In genomic region chr4:140710784-140711622, GRCh38 we compare ENCODE assay signal across 1 cellular context.
TF ChIP-seq lines count a peak whose summit lies in the region.

No MANE protein-coding gene starts in this region.

TF ChIP-seq in HepG2, 621 proteins besides CTCF, POLR2A, EP300 and RAD21 (continued from another document and continues in another):
- TF ChIP-seq DMTF1 (CRISPR knock-in tag; IDR thresholded peaks at IDR 0.05): no peak
- TF ChIP-seq CREB1 (IDR thresholded peaks at IDR 0.05): no peak
- no peak for TF ChIP-seq CREB1 (CRISPR knock-in tag; IDR thresholded peaks at IDR 0.05)
- no peak for TF ChIP-seq MLLT10 (CRISPR knock-in tag; IDR thresholded peaks at IDR 0.05)
- TF ChIP-seq TOPORS (CRISPR knock-in tag; IDR thresholded peaks at IDR 0.05): 0 out of 2 replicates have a peak, but pooled peaks have one; percentile 35
- TF ChIP-seq NFE2 (CRISPR knock-in tag; IDR thresholded peaks at IDR 0.05): no peak
- TF ChIP-seq RARG (CRISPR knock-in tag; IDR thresholded peaks at IDR 0.05; ENCODE audit: low read depth): no peak
- peak; percentile 14; the same call in 1 of the 2 replicates for TF ChIP-seq MIXL1 (CRISPR knock-in tag; IDR thresholded peaks at IDR 0.05)
- TF ChIP-seq SOX5 (CRISPR knock-in tag; IDR thresholded peaks at IDR 0.05; ENCODE audit: borderline replicate concordance): 0 out of 2 replicates have a peak, but pooled peaks have one; percentile 42
- TF ChIP-seq NFKBIZ (CRISPR knock-in tag; IDR thresholded peaks at IDR 0.05): no peak
- TF ChIP-seq BCL3 (CRISPR knock-in tag; IDR thresholded peaks at IDR 0.05): no peak
- peak; percentile 22 for TF ChIP-seq TBL1XR1 (IDR thresholded peaks at IDR 0.05; ENCODE audit: borderline replicate concordance, low read length, partially characterized antibody)
- TF ChIP-seq ZFP36L1 (CRISPR knock-in tag; IDR thresholded peaks at IDR 0.05): no peak
- peak; percentile 55; the same call in 1 of the 2 replicates for TF ChIP-seq ERF (CRISPR knock-in tag; IDR thresholded peaks at IDR 0.05)
- no peak for TF ChIP-seq KLF6 (CRISPR knock-in tag; IDR thresholded peaks at IDR 0.05)
- TF ChIP-seq DPF2 (CRISPR knock-in tag; IDR thresholded peaks at IDR 0.05; ENCODE audit: borderline replicate concordance, low read depth): peak; percentile 53
- no peak for TF ChIP-seq EHMT2 (IDR thresholded peaks at IDR 0.05; ENCODE audit: borderline replicate concordance, low read depth, low read length)
- no peak for TF ChIP-seq ZBTB49 (CRISPR knock-in tag; IDR thresholded peaks at IDR 0.05; ENCODE audit: borderline replicate concordance)
- TF ChIP-seq ZSCAN31 (CRISPR knock-in tag; IDR thresholded peaks at IDR 0.05; ENCODE audit: low read depth): no peak
- no peak for TF ChIP-seq ZNF879 (CRISPR knock-in tag; IDR thresholded peaks at IDR 0.05)
- TF ChIP-seq ZNF543 (CRISPR knock-in tag; IDR thresholded peaks at IDR 0.05): 0 out of 2 replicates have a peak, but pooled peaks have one; percentile 54
- TF ChIP-seq MYPOP (CRISPR knock-in tag; IDR thresholded peaks at IDR 0.05): no peak
- no peak for TF ChIP-seq KDM5A (IDR thresholded peaks at IDR 0.05; ENCODE audit: borderline replicate concordance, low read length)
- TF ChIP-seq FOXP1 (IDR thresholded peaks at IDR 0.05): no peak
- peak; percentile 39; the same call in 1 of the 2 replicates for TF ChIP-seq FOXP1 (CRISPR knock-in tag; IDR thresholded peaks at IDR 0.05)
- TF ChIP-seq TAF1 (CRISPR knock-in tag; IDR thresholded peaks at IDR 0.05): no peak
- TF ChIP-seq FOXM1 (CRISPR knock-in tag; IDR thresholded peaks at IDR 0.05): no peak
- TF ChIP-seq PAWR (CRISPR knock-in tag; IDR thresholded peaks at IDR 0.05; ENCODE audit: borderline replicate concordance): no peak
- peak; percentile 52 for TF ChIP-seq FOXP4 (CRISPR knock-in tag; IDR thresholded peaks at IDR 0.05)
- no peak for TF ChIP-seq HCFC1 (IDR thresholded peaks at IDR 0.05; ENCODE audit: low read depth, low read length)
- peak; percentile 59 for TF ChIP-seq DBP (CRISPR knock-in tag; IDR thresholded peaks at IDR 0.05; ENCODE audit: not compliant biosample characterization)
- TF ChIP-seq ZBTB3 (CRISPR knock-in tag; IDR thresholded peaks at IDR 0.05; ENCODE audit: borderline replicate concordance, low read depth): no peak
- TF ChIP-seq PRDM15 (CRISPR knock-in tag; IDR thresholded peaks at IDR 0.05): no peak
- no peak for TF ChIP-seq MTA1 (CRISPR knock-in tag; IDR thresholded peaks at IDR 0.05; ENCODE audit: borderline replicate concordance)
- no peak for TF ChIP-seq ZNF234 (CRISPR knock-in tag; conservative IDR thresholded peaks at IDR 0.05)
- no peak for TF ChIP-seq SETDB1 (CRISPR knock-in tag; IDR thresholded peaks at IDR 0.05; ENCODE audit: borderline replicate concordance)
- TF ChIP-seq BCLAF1 (IDR thresholded peaks at IDR 0.05): no peak
- no peak for TF ChIP-seq ZEB1 (IDR thresholded peaks at IDR 0.05; ENCODE audit: insufficient replicate concordance, low read depth)
- TF ChIP-seq HMG20A (CRISPR knock-in tag; IDR thresholded peaks at IDR 0.05; ENCODE audit: borderline replicate concordance): peak; percentile 28; the same call in 1 of the 2 replicates
- TF ChIP-seq ZNF513 (CRISPR knock-in tag; conservative IDR thresholded peaks at IDR 0.05): no peak
- TF ChIP-seq SP5 (CRISPR knock-in tag; IDR thresholded peaks at IDR 0.05; ENCODE audit: borderline replicate concordance, low read depth): peak; percentile 70
- TF ChIP-seq ZSCAN12 (CRISPR knock-in tag; IDR thresholded peaks at IDR 0.05): no peak
- TF ChIP-seq REPIN1 (CRISPR knock-in tag; IDR thresholded peaks at IDR 0.05; ENCODE audit: borderline replicate concordance, low read depth): no peak
